Comparison of ENCODE assay signal across 1 cellular context in genomic region chr6:18503588-18504231, GRCh38.
TF ChIP-seq lines count a peak whose summit lies in the region.

No MANE protein-coding gene starts in this region.

TF ChIP-seq in GM23338, 12 proteins besides CTCF, POLR2A, EP300 and RAD21 (continued from another document):
- TF ChIP-seq REST (IDR thresholded peaks at IDR 0.05; ENCODE audit: unreplicated experiment): no peak
- no peak for TF ChIP-seq CREB1 (CRISPR knock-in tag; IDR thresholded peaks at IDR 0.05; ENCODE audit: low read depth)
- TF ChIP-seq STAT1 (IDR thresholded peaks at IDR 0.05; ENCODE audit: unreplicated experiment): no peak
- TF ChIP-seq EZH2 (IDR thresholded peaks at IDR 0.05; ENCODE audit: low read depth, unreplicated experiment): no peak
